16 cellular contexts compared by ENCODE assay signal in genomic region chr3:99542771-99543518, GRCh38.
DNase-seq lines count a peak whose midpoint lies in the region; ATAC-seq, FAIRE-seq and TF ChIP-seq lines count a peak whose summit lies in the region.
"Had no signal": no experiment of that assay in that cellular context is flagged by ENCODE, and none has a peak within 500 bp of the region (broad histone marks: within the 10 kb centered on the region; RNA-seq: fewer than 3 reads in every experiment).

No MANE protein-coding gene starts in this region.

- DNase-seq in Calu3 (peak; percentile 33), HT1080 (ENCODE audit: low read depth) (peak; percentile 82), bronchial epithelial cell (ENCODE audit: low read depth) (peak; percentile 92), COLO668 (lab: John Stamatoyannopoulos, UW; ENCODE audit: unreplicated experiment) (no peak)
- DNase-seq in activated CD8-positive, alpha-beta memory T cell treated with anti-CD3 and anti-CD28 coated beads, Interleukin-2, amount 50 U/mL, for 48 hours = no peak
- no peak for DNase-seq in activated T-cell treated with anti-CD3 and anti-CD28 coated beads, Interleukin-2, amount 50 U/mL, for 4 hours
- DNase-seq: activated CD4-positive, alpha-beta T cell treated with anti-CD3 and anti-CD28 coated beads for 48 hours; activated gamma-delta T cell treated with Interleukin-2 at 50 U/mL for 16 hours; left colon; NCI-H1694; NK-92 treated with Interleukin-12 subunit alpha and Interleukin-12 subunit beta, amount 100 ng/mL, for 24 hours had no signal

- H3K4me3 Mint-ChIP-seq in Calu3 (ENCODE audit: low read depth, unreplicated experiment) = no peak overlapping the region
- no peak overlapping the region for H3K4me3 Mint-ChIP-seq in activated T-cell treated with anti-CD3 and anti-CD28 coated beads, Interleukin-2, amount 50 U/mL, for 4 hours
- H3K4me3 Mint-ChIP-seq: central memory CD8-positive, alpha-beta T cell; neural crest cell had no signal

- intact Hi-C loops in Calu3 (cut with micrococcal nuclease; ENCODE audit: unreplicated experiment) = loop anchor here (5.0 kb wide), 1 partner anchor 89 kb away; no protein-coding TSS in a partner anchor

- TF ChIP-seq CTCF in Calu3 (IDR thresholded peaks at IDR 0.05; ENCODE audit: unreplicated experiment) (no peak), bronchial epithelial cell (IDR thresholded peaks at IDR 0.05; ENCODE audit: insufficient read depth, low read length, severe bottlenecking) (no peak)

- BruUV-seq in Calu3 (replicated peaks; lab: Mats Ljungman, UMichigan) = no TSS peak

- H3K27me3 Mint-ChIP-seq in Calu3 (ENCODE audit: unreplicated experiment) = no peaks in the 10 kb centered on the region
- H3K27me3 Mint-ChIP-seq in activated T-cell treated with anti-CD3 and anti-CD28 coated beads, Interleukin-2, amount 50 U/mL, for 4 hours (ENCODE audit: low read depth) = no peaks in the 10 kb centered on the region
- H3K27me3 Mint-ChIP-seq: central memory CD8-positive, alpha-beta T cell had no signal

- H3K4me3 ChIP-seq in bronchial epithelial cell (ENCODE audit: low read depth, low read length) = no peak overlapping the region

- CTCF ChIA-PET in Calu3 (lab: Charles Lee) = no interaction called here

- H3K36me3 ChIP-seq in bronchial epithelial cell (ENCODE audit: control insufficient read depth, insufficient read depth, low read length) = no peaks in the 10 kb centered on the region

- H3K4me1 Mint-ChIP-seq in Calu3 (ENCODE audit: low read depth, unreplicated experiment) = peaks cover 45% of the 10 kb centered on the region
- H3K4me1 Mint-ChIP-seq in activated T-cell treated with anti-CD3 and anti-CD28 coated beads, Interleukin-2, amount 50 U/mL, for 4 hours (ENCODE audit: low read depth) = peaks cover 6% of the 10 kb centered on the region
- H3K4me1 Mint-ChIP-seq: central memory CD8-positive, alpha-beta T cell; neural crest cell had no signal

- ATAC-seq in GM21390 (IDR thresholded peaks at IDR 0.05; ENCODE audit: unreplicated experiment) (peak; percentile 63), GM18873 (IDR thresholded peaks at IDR 0.05; ENCODE audit: low FRiP score, unreplicated experiment) (no peak)
- no peak for ATAC-seq in activated T-cell treated with anti-CD3 and anti-CD28 coated beads, Interleukin-2, amount 50 U/mL, for 4 hours
- ATAC-seq: left colon had no signal

- H3K9me3 Mint-ChIP-seq in Calu3 (ENCODE audit: low read depth, unreplicated experiment) = no peaks in the 10 kb centered on the region
- H3K9me3 Mint-ChIP-seq in activated T-cell treated with anti-CD3 and anti-CD28 coated beads, Interleukin-2, amount 50 U/mL, for 4 hours = no peaks in the 10 kb centered on the region
- H3K9me3 Mint-ChIP-seq: neural crest cell had no signal

- no peak for FAIRE-seq in bronchial epithelial cell (lab: Jason Lieb, UNC)
- FAIRE-seq: urothelium cell line had no signal

- no peaks in the 10 kb centered on the region for H3K27me3 ChIP-seq in bronchial epithelial cell (ENCODE audit: control insufficient read depth, insufficient read depth, low read length)

- H3K36me3 Mint-ChIP-seq in Calu3 (ENCODE audit: insufficient read depth, unreplicated experiment) = peaks cover 5% of the 10 kb centered on the region
- no peaks in the 10 kb centered on the region for H3K36me3 Mint-ChIP-seq in activated T-cell treated with anti-CD3 and anti-CD28 coated beads, Interleukin-2, amount 50 U/mL, for 4 hours (ENCODE audit: insufficient read depth)

- peak overlapping the region; percentile 17 for H3K27ac Mint-ChIP-seq in Calu3 (ENCODE audit: unreplicated experiment)

Comparison
In these comparisons a context has a peak if more than half of its experiments do, and no peak if none do; other contexts are left out.
1. DNase-seq: peak in Calu3 (single experiment), HT1080 (single experiment) and bronchial epithelial cell (single experiment); none in activated CD8-positive, alpha-beta memory T cell treated with anti-CD3 and anti-CD28 coated beads, Interleukin-2, amount 50 U/mL, for 48 hours (single experiment), activated T-cell treated with anti-CD3 and anti-CD28 coated beads, Interleukin-2, amount 50 U/mL, for 4 hours (single experiment) and COLO668 (single experiment).